Comparison of ENCODE assay signal across 16 cellular contexts in genomic region chr12:18217981-18218380, GRCh38. TPM values are rescaled to one million over a fixed set of nuclear protein-coding genes. Genes with fewer than 3 reads are reported as not detected.
"Had no signal": no experiment of that assay in that cellular context is flagged by ENCODE, and none has a peak within 500 bp of the region (broad histone marks: within the 10 kb centered on the region; RNA-seq: fewer than 3 reads in every experiment).

No MANE protein-coding gene starts in this region.

- H3K36me3 Mint-ChIP-seq: neural progenitor cell, WTC11 had no signal

- DNase-seq: activated CD4-positive, alpha-beta T cell treated with anti-CD3 and anti-CD28 coated beads for 48 hours; activated naive CD4-positive, alpha-beta T cell treated with Interleukin-2 at 50 U/mL for 16 hours; activated naive CD8-positive, alpha-beta T cell treated with anti-CD3 and anti-CD28 coated beads, Interleukin-2, amount 50 U/mL, for 24 hours; heart right ventricle; right cardiac atrium; small intestine; thyroid gland; uterus had no signal

- H3K4me1 ChIP-seq: ascending aorta, heart right ventricle, neural progenitor cell, parathyroid adenoma, thyroid gland, uterus had no signal

- H2AFZ ChIP-seq: neural progenitor cell, parathyroid adenoma had no signal

- H3K27ac Mint-ChIP-seq: activated naive CD8-positive, alpha-beta T cell treated with anti-CD3 and anti-CD28 coated beads, Interleukin-2, amount 50 U/mL, for 24 hours; activated T-helper 1 cell treated with anti-CD3 and anti-CD28 coated beads, Interleukin-12 subunit alpha, Interleukin-12 subunit beta, Interleukin-2, Interleukin-4 antibody, amounts not matched to agents 30 ng/mL and 10 ng/mL and 1 ng/mL, durations not matched to agents 14 hours and 24 hours and 36 hours; dendritic cell treated with granulocyte-macrophage colony-stimulating factor and Interleukin-4, amounts not matched to agents 40 ng/mL and 50 ng/mL, for 4 days; neural progenitor cell; T-helper 1 cell treated with Interleukin-12 subunit alpha and Interleukin-12 subunit beta and Interleukin-4 antibody, amounts not matched to agents 30 μg/mL and 1 μg/mL, for 36 hours; WTC11 had no signal

- H3K27ac ChIP-seq: ascending aorta, heart right ventricle, neural progenitor cell, parathyroid adenoma, thyroid gland, uterus had no signal

- H3K27me3 ChIP-seq: ascending aorta, heart right ventricle, neural progenitor cell, thyroid gland, uterus had no signal

- H3K9me3 ChIP-seq: ascending aorta, thyroid gland, uterus had no signal

- H3K79me2 ChIP-seq: parathyroid adenoma had no signal

- ATAC-seq: activated naive CD8-positive, alpha-beta T cell treated with anti-CD3 and anti-CD28 coated beads, Interleukin-2, amount 50 U/mL, for 24 hours; heart right ventricle; right cardiac atrium; WTC11 had no signal

- H3K27me3 Mint-ChIP-seq: activated naive CD8-positive, alpha-beta T cell treated with anti-CD3 and anti-CD28 coated beads, Interleukin-2, amount 50 U/mL, for 24 hours; central memory CD8-positive, alpha-beta T cell; dendritic cell treated with granulocyte-macrophage colony-stimulating factor and Interleukin-4, amounts not matched to agents 40 ng/mL and 50 ng/mL, for 4 days had no signal

- H3K4me1 Mint-ChIP-seq: activated naive CD8-positive, alpha-beta T cell treated with anti-CD3 and anti-CD28 coated beads, Interleukin-2, amount 50 U/mL, for 24 hours; central memory CD8-positive, alpha-beta T cell; neural progenitor cell had no signal

- H3K4me3 ChIP-seq: ascending aorta, heart right ventricle, neural progenitor cell, thyroid gland, uterus had no signal

- H3K9me3 Mint-ChIP-seq: activated naive CD8-positive, alpha-beta T cell treated with anti-CD3 and anti-CD28 coated beads, Interleukin-2, amount 50 U/mL, for 24 hours; activated T-helper 1 cell treated with anti-CD3 and anti-CD28 coated beads, Interleukin-12 subunit alpha, Interleukin-12 subunit beta, Interleukin-2, Interleukin-4 antibody, amounts not matched to agents 30 ng/mL and 10 ng/mL and 1 ng/mL, durations not matched to agents 14 hours and 24 hours and 36 hours; dendritic cell treated with granulocyte-macrophage colony-stimulating factor and Interleukin-4, amounts not matched to agents 40 ng/mL and 50 ng/mL, for 4 days; neural progenitor cell; T-helper 1 cell treated with Interleukin-12 subunit alpha and Interleukin-12 subunit beta and Interleukin-4 antibody, amounts not matched to agents 30 μg/mL and 1 μg/mL, for 36 hours; WTC11 had no signal

- H3K4me3 Mint-ChIP-seq: activated naive CD8-positive, alpha-beta T cell treated with anti-CD3 and anti-CD28 coated beads, Interleukin-2, amount 50 U/mL, for 24 hours; activated T-helper 1 cell treated with anti-CD3 and anti-CD28 coated beads, Interleukin-12 subunit alpha, Interleukin-12 subunit beta, Interleukin-2, Interleukin-4 antibody, amounts not matched to agents 30 ng/mL and 10 ng/mL and 1 ng/mL, durations not matched to agents 14 hours and 24 hours and 36 hours; central memory CD8-positive, alpha-beta T cell; dendritic cell treated with granulocyte-macrophage colony-stimulating factor and Interleukin-4, amounts not matched to agents 40 ng/mL and 50 ng/mL, for 4 days; neural progenitor cell; T-helper 1 cell treated with Interleukin-12 subunit alpha and Interleukin-12 subunit beta and Interleukin-4 antibody, amounts not matched to agents 30 μg/mL and 1 μg/mL, for 36 hours; WTC11 had no signal

- H3K36me3 ChIP-seq: ascending aorta, heart right ventricle, neural progenitor cell, thyroid gland, uterus had no signal

- H3K9ac ChIP-seq: neural progenitor cell, parathyroid adenoma had no signal

- H3K4me2 ChIP-seq: neural progenitor cell had no signal

RNA-seq across cellular contexts. Expression of gene PIK3C2G, which starts 43.3 kb away (rescaled TPM):
- total RNA-seq: activated T-helper 1 cell treated with anti-CD3 and anti-CD28 coated beads, Interleukin-12 subunit alpha, Interleukin-12 subunit beta, Interleukin-2, Interleukin-4 antibody, amounts not matched to agents 30 ng/mL and 10 ng/mL and 1 ng/mL, durations not matched to agents 14 hours and 24 hours and 36 hours; ascending aorta; heart right ventricle; right cardiac atrium; WTC11 had no signal
